In the genomic region with DNA sequence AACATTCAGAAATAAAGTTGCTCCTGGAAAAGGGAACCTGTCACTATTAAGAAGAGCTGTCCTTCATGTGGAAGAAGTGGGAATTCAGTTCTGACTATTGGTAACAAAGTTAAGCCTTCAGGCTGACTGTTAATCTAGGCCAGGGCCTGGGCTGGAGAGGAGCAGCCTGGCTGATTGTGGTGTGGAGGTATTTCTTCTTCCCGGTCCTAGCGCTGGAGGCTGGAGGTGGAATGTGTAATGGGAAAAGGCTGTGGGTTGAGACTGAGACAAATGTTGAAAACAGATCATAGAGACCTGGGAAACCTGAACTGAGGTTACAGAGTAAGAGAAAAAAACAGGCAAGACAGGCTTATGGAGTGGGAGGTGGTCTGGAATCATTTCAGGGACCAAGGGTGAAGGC, we compare ENCODE assay signal across 16 cellular contexts. TPM values are rescaled to one million over a fixed set of nuclear protein-coding genes. Genes with fewer than 3 reads are reported as not detected.
DNase-seq lines count a peak whose midpoint lies in the region; ATAC-seq, FAIRE-seq and TF ChIP-seq lines count a peak whose summit lies in the region.
"Had no signal": no experiment of that assay in that cellular context is flagged by ENCODE, and none has a peak within 500 bp of the region (broad histone marks: within the 10 kb centered on the region; RNA-seq: fewer than 3 reads in every experiment).

No MANE protein-coding gene starts in this region.

- H3K27me3 ChIP-seq in endodermal cell (ENCODE audit: control insufficient read depth, insufficient read depth, low read length, poor library complexity, severe bottlenecking) = no peaks in the 10 kb centered on the region
- no peaks in the 10 kb centered on the region for H3K27me3 ChIP-seq in skeletal muscle tissue (ENCODE audit: control insufficient read depth in 3 of 3, insufficient read depth in 3 of 3, low read length in 3 of 3)
- H3K27me3 ChIP-seq: heart right ventricle, tibial nerve had no signal

- intact Hi-C loops in activated CD4-positive, alpha-beta T cell treated with anti-CD3 and anti-CD28 coated beads, Interleukin-2, amount 10 ng/mL, durations not matched to agents 24 days and 14 days (cut with micrococcal nuclease) = loop anchor here (1.0 kb wide), 1 partner anchor 24 kb away; the partner anchor contains the start of gene SH3BP5

- H3K27me3 Mint-ChIP-seq in activated CD4-positive, alpha-beta T cell treated with anti-CD3 and anti-CD28 coated beads, Interleukin-2, amount 10 ng/mL, durations not matched to agents 24 days and 14 days = no peaks in the 10 kb centered on the region
- H3K27me3 Mint-ChIP-seq in T-helper 17 cell (no peaks in the 10 kb centered on the region), endodermal cell (ENCODE audit: insufficient read depth) (no peaks in the 10 kb centered on the region)

- H3K9me3 ChIP-seq in T-helper 17 cell (ENCODE audit: control insufficient read depth, low read length, poor library complexity, severe bottlenecking) (peaks cover 2% of the 10 kb centered on the region), endodermal cell (ENCODE audit: control insufficient read depth, low read length) (peaks cover 20% of the 10 kb centered on the region), skeletal muscle tissue (ENCODE audit: control insufficient read depth in 3 of 3, low read length in 3 of 3) (peaks cover 0 to 4% (median 0%) of the 10 kb centered on the region in 3 donors)

- H3K9ac ChIP-seq in endodermal cell (ENCODE audit: extremely low read depth, low read length, poor library complexity, severe bottlenecking) = no peak overlapping the region
- H3K9ac ChIP-seq in skeletal muscle tissue (ENCODE audit: low read depth in 1 of 3, low read length in 3 of 3) = no peak overlapping the region

- FAIRE-seq in frontal cortex (lab: Jason Lieb, UNC) = no peak

- H3K36me3 Mint-ChIP-seq in activated CD4-positive, alpha-beta T cell treated with anti-CD3 and anti-CD28 coated beads, Interleukin-2, amount 10 ng/mL, durations not matched to agents 24 days and 14 days (ENCODE audit: low read depth) = peaks cover 10% of the 10 kb centered on the region
- H3K36me3 Mint-ChIP-seq in T-helper 17 cell (ENCODE audit: low read depth) (peaks cover 2% of the 10 kb centered on the region), endodermal cell (ENCODE audit: low read depth) (peaks cover 1% of the 10 kb centered on the region)

- no peak for TF ChIP-seq CTCF in endodermal cell (conservative IDR thresholded peaks at IDR 0.05)
- TF ChIP-seq CTCF in GM13977 (IDR thresholded peaks at IDR 0.05; ENCODE audit: extremely low read depth, insufficient read depth, missing control alignments) = no peak

- peak overlapping the region; percentile 90 for H3K27ac Mint-ChIP-seq in activated CD4-positive, alpha-beta T cell treated with anti-CD3 and anti-CD28 coated beads, Interleukin-2, amount 10 ng/mL, durations not matched to agents 24 days and 14 days
- peak overlapping the region; percentile 98 for H3K27ac Mint-ChIP-seq in T-helper 17 cell
- H3K27ac Mint-ChIP-seq in endodermal cell = peak overlapping the region; percentile 85

- peaks cover 5% of the 10 kb centered on the region for H3K4me1 ChIP-seq in endodermal cell (ENCODE audit: control insufficient read depth, insufficient read depth, low read length)
- H3K4me1 ChIP-seq in skeletal muscle tissue (ENCODE audit: control insufficient read depth in 3 of 3, insufficient read depth in 3 of 3, low read length in 3 of 3) = peaks cover 0 to 3% (median 0%) of the 10 kb centered on the region in 3 donors

- no peak for DNase-seq in activated CD4-positive, alpha-beta T cell treated with anti-CD3 and anti-CD28 coated beads, Interleukin-2, amount 10 ng/mL, durations not matched to agents 24 days and 14 days
- DNase-seq in activated CD4-positive, alpha-beta T cell treated with anti-CD3 and anti-CD28 coated beads, Interleukin-2, amount 50 U/mL, for 1 hour = no peak
- no peak for DNase-seq in T-helper 17 cell
- DNase-seq in endodermal cell = peak; percentile 57
- no peak for DNase-seq in frontal cortex (ENCODE audit: low spot score in 2 of 2)
- no peak for DNase-seq in GM13977 (ENCODE audit: low spot score)
- DNase-seq: amniotic stem cell, DND-41, heart right ventricle, mesenchymal stem cell, NCI-H226, right cardiac atrium, Right ventricle myocardium superior had no signal

- H3K4me3 ChIP-seq in endodermal cell (ENCODE audit: low read length) = no peak overlapping the region
- H3K4me3 ChIP-seq in skeletal muscle tissue (ENCODE audit: low read length in 3 of 3) = no peak overlapping the region
- H3K4me3 ChIP-seq: heart right ventricle, tibial nerve had no signal

- H3K4me1 Mint-ChIP-seq in activated CD4-positive, alpha-beta T cell treated with anti-CD3 and anti-CD28 coated beads, Interleukin-2, amount 10 ng/mL, durations not matched to agents 24 days and 14 days = peaks cover 33% of the 10 kb centered on the region
- H3K4me1 Mint-ChIP-seq in T-helper 17 cell = peaks cover 27% of the 10 kb centered on the region
- H3K4me1 Mint-ChIP-seq in endodermal cell = peaks cover 17% of the 10 kb centered on the region

- ATAC-seq in T-helper 17 cell (no peak), GM19324 (IDR thresholded peaks at IDR 0.05; ENCODE audit: low FRiP score, unreplicated experiment) (no peak)
- ATAC-seq: heart right ventricle, right cardiac atrium had no signal

- H3K36me3 ChIP-seq in endodermal cell (ENCODE audit: control insufficient read depth, insufficient read depth, low read length) (no peaks in the 10 kb centered on the region), skeletal muscle tissue (ENCODE audit: control insufficient read depth in 3 of 3, insufficient read depth in 3 of 3, low read length in 3 of 3) (no peaks in the 10 kb centered on the region)
- H3K36me3 ChIP-seq: heart right ventricle, tibial nerve had no signal

- H3K4me3 Mint-ChIP-seq in activated CD4-positive, alpha-beta T cell treated with anti-CD3 and anti-CD28 coated beads, Interleukin-2, amount 10 ng/mL, durations not matched to agents 24 days and 14 days = peak overlapping the region; percentile 65
- H3K4me3 Mint-ChIP-seq in T-helper 17 cell (peak overlapping the region; percentile 54), endodermal cell (no peak overlapping the region)

- H3K9me3 Mint-ChIP-seq in activated CD4-positive, alpha-beta T cell treated with anti-CD3 and anti-CD28 coated beads, Interleukin-2, amount 10 ng/mL, durations not matched to agents 24 days and 14 days = no peaks in the 10 kb centered on the region
- H3K9me3 Mint-ChIP-seq in endodermal cell = peaks cover 19% of the 10 kb centered on the region

- in situ Hi-C loops in GM13977 (cut with MboI; ENCODE audit: low pct_unique_long_range_greater_than_20kb, low sequenced_read_pairs, unreplicated experiment) = no loop called here

- 68% methylated on average over 2 of the region's 2 CpGs; no CpG with 5 or more reads in 1 of the 2 experiments for WGBS in endodermal cell (ENCODE audit: insufficient coverage in 1 of 2, insufficient read length in 1 of 2), 2 experiments

- H3K27ac ChIP-seq in endodermal cell (ENCODE audit: low read depth, low read length) (no peak overlapping the region), skeletal muscle tissue (ENCODE audit: low read depth, low read length) (peak overlapping the region; percentile 19)
- H3K27ac ChIP-seq: tibial nerve had no signal

RNA-seq across cellular contexts. Expression of gene SH3BP5, which starts 23.8 kb away (rescaled TPM):
- total RNA-seq in activated CD4-positive, alpha-beta T cell treated with anti-CD3 and anti-CD28 coated beads, Interleukin-2, amount 10 ng/mL, durations not matched to agents 24 days and 14 days = 19.5 and 19.8 TPM in 2 replicates
- total RNA-seq in T-helper 17 cell = 10 to 100 TPM; 50.7 to 78.4 TPM
- 10 to 100 TPM; 25.8 to 30.3 TPM for total RNA-seq in endodermal cell
- polyA plus RNA-seq in endodermal cell (2013, experiment 1 of 2) = 12.5 TPM
- polyA plus RNA-seq in endodermal cell (2013, experiment 2 of 2) = 14.0 TPM
- total RNA-seq in skeletal muscle tissue = 24.0 TPM
- 67.7 TPM for total RNA-seq in frontal cortex
